Comparison of ENCODE assay signal across 7 cellular contexts in genomic region chr12:87274594-87275245, GRCh38.
A peak's percentile ranks its signal among the peaks of the same experiment; 100 is the strongest.
DNase-seq lines count a peak whose midpoint lies in the region; TF ChIP-seq lines count a peak whose summit lies in the region.

No MANE protein-coding gene starts in this region.

- CTCF ChIA-PET in activated CD4-positive, alpha-beta memory T cell treated with anti-CD3 and anti-CD28 coated beads for 36 hours (lab: Charles Lee) = no interaction called here

- intact Hi-C loops in activated CD4-positive, alpha-beta memory T cell treated with anti-CD3 and anti-CD28 coated beads for 36 hours (cut with micrococcal nuclease) = no loop called here

- TF ChIP-seq CTCF in GM13977 (IDR thresholded peaks at IDR 0.05; ENCODE audit: extremely low read depth, insufficient read depth, missing control alignments) = peak; percentile 32

- H3K9me3 Mint-ChIP-seq in activated CD4-positive, alpha-beta memory T cell treated with anti-CD3 and anti-CD28 coated beads for 36 hours = peaks cover 3% of the 10 kb centered on the region

- POLR2A ChIA-PET in activated CD4-positive, alpha-beta memory T cell treated with anti-CD3 and anti-CD28 coated beads for 36 hours (lab: Charles Lee) = no interaction called here

- in situ Hi-C loops in GM13977 (cut with MboI; ENCODE audit: low pct_unique_long_range_greater_than_20kb, low sequenced_read_pairs, unreplicated experiment) = no loop called here

- H3K27ac Mint-ChIP-seq in activated CD4-positive, alpha-beta memory T cell treated with anti-CD3 and anti-CD28 coated beads for 36 hours = no peak overlapping the region

- no peak overlapping the region for H3K9ac ChIP-seq in NT2/D1 (ENCODE audit: insufficient read length, low read depth)

- DNase-seq in GM13977 (ENCODE audit: low spot score) = no peak
- peak; percentile 52 for DNase-seq in HCEC 1CT
- peak; percentile 23 for DNase-seq in NT2/D1 (ENCODE audit: low read depth, low spot score)
- peak; percentile 1 for DNase-seq in globus pallidus (ENCODE audit: low spot score)
- no peak for DNase-seq in activated naive CD4-positive, alpha-beta T cell treated with Interleukin-2 at 50 U/mL for 16 hours
- no peak for DNase-seq in GDM1 (lab: John Stamatoyannopoulos, UW)
- DNase-seq in activated CD4-positive, alpha-beta memory T cell treated with anti-CD3 and anti-CD28 coated beads for 36 hours = no peak

- H3K4me3 ChIP-seq in NT2/D1 (ENCODE audit: insufficient read length, low read depth) = no peak overlapping the region

- H3K27me3 Mint-ChIP-seq in activated CD4-positive, alpha-beta memory T cell treated with anti-CD3 and anti-CD28 coated beads for 36 hours = no peaks in the 10 kb centered on the region

- no peaks in the 10 kb centered on the region for H3K27me3 ChIP-seq in NT2/D1 (ENCODE audit: insufficient read depth, insufficient read length)

- H3K9me3 ChIP-seq in NT2/D1 (ENCODE audit: insufficient read depth, low read length) = no peaks in the 10 kb centered on the region

- no peaks in the 10 kb centered on the region for H3K36me3 ChIP-seq in NT2/D1 (ENCODE audit: insufficient read depth, insufficient read length, low read length)

- H3K4me1 Mint-ChIP-seq in activated CD4-positive, alpha-beta memory T cell treated with anti-CD3 and anti-CD28 coated beads for 36 hours (ENCODE audit: low read depth) = no peaks in the 10 kb centered on the region

- H3K4me1 ChIP-seq in NT2/D1 (ENCODE audit: insufficient read depth, insufficient read length) = no peaks in the 10 kb centered on the region

- H3K4me3 Mint-ChIP-seq in activated CD4-positive, alpha-beta memory T cell treated with anti-CD3 and anti-CD28 coated beads for 36 hours = no peak overlapping the region

- no peaks in the 10 kb centered on the region for H3K36me3 Mint-ChIP-seq in activated CD4-positive, alpha-beta memory T cell treated with anti-CD3 and anti-CD28 coated beads for 36 hours

Comparison
In these comparisons a context has a peak if more than half of its experiments do, and no peak if none do; other contexts are left out.
1. DNase-seq: peak in HCEC 1CT (single experiment), NT2/D1 (single experiment) and globus pallidus (single experiment); none in GM13977 (single experiment), activated naive CD4-positive, alpha-beta T cell treated with Interleukin-2 at 50 U/mL for 16 hours (single experiment), GDM1 (single experiment) and activated CD4-positive, alpha-beta memory T cell treated with anti-CD3 and anti-CD28 coated beads for 36 hours (single experiment).